8 cellular contexts compared by ENCODE assay signal in the genomic region with DNA sequence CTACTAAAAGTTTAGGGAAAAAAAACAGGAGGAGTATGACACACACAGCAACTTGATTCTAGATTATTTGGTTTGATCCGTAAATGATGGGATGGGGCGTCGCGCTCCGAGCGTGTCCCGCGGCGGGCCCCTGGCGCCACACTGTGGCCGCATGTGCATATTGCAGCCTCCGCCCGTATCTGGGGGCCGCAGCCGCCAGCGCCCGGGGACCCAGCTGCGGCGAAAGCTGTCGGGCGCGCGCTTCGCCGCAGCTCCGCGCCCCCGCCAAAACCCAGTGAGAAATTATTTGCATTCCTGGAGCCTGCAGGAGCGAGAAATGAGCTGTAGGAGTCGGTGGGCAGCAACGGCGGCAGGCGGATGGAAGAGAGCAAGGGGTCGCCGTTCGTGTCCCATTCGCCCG.
DNase-seq lines count a peak whose midpoint lies in the region; ATAC-seq and TF ChIP-seq lines count a peak whose summit lies in the region.
"Not testable (repeated sequence)": the region's sequence is repeated elsewhere in the genome, so short reads cannot be mapped to it uniquely, and the experiment has no call there.

No MANE protein-coding gene starts in this region.

- intact Hi-C loops in CD4-positive, alpha-beta T cell (cut with DNase I, micrococcal nuclease), result not testable (repeated sequence)

- peak; percentile 84 for ATAC-seq in CD4-positive, alpha-beta T cell (ENCODE audit: poor library complexity)
- ATAC-seq in GM21360 (IDR thresholded peaks at IDR 0.05; ENCODE audit: unreplicated experiment) (peak; percentile 77), HG03039 (IDR thresholded peaks at IDR 0.05; ENCODE audit: unreplicated experiment) (peak; percentile 79)
- ATAC-seq in activated T-cell treated with anti-CD3 and anti-CD28 coated beads, Interleukin-2, amount 50 U/mL, for 4 hours, result peak; percentile 85 to 88

- peak overlapping the region; percentile 85 for H3K4me3 Mint-ChIP-seq in CD4-positive, alpha-beta T cell
- peak overlapping the region; percentile 75 for H3K4me3 Mint-ChIP-seq in activated T-cell treated with anti-CD3 and anti-CD28 coated beads, Interleukin-2, amount 50 U/mL, for 4 hours

- POLR2A ChIA-PET in CD4-positive, alpha-beta T cell (lab: Charles Lee), result not testable (repeated sequence)

- H3K27me3 ChIP-seq in CD4-positive, alpha-beta T cell (ENCODE audit: control insufficient read depth, insufficient read depth, low read length); Peyer's patch: not testable (repeated sequence)

- not testable (repeated sequence) for H3K36me3 Mint-ChIP-seq in CD4-positive, alpha-beta T cell (ENCODE audit: low read depth); activated T-cell treated with anti-CD3 and anti-CD28 coated beads, Interleukin-2, amount 50 U/mL, for 4 hours (ENCODE audit: insufficient read depth)

- TF ChIP-seq CTCF in CD4-positive, alpha-beta T cell (IDR thresholded peaks at IDR 0.05), result peak; percentile 50
- peak in 1 of 6 experiments; percentile 13 for TF ChIP-seq CTCF in Peyer's patch (IDR thresholded peaks at IDR 0.05)

- not testable (repeated sequence) for H3K4me1 Mint-ChIP-seq in CD4-positive, alpha-beta T cell (ENCODE audit: low read depth); activated T-cell treated with anti-CD3 and anti-CD28 coated beads, Interleukin-2, amount 50 U/mL, for 4 hours (ENCODE audit: low read depth)

- not testable (repeated sequence) for H3K27me3 Mint-ChIP-seq in CD4-positive, alpha-beta T cell; activated T-cell treated with anti-CD3 and anti-CD28 coated beads, Interleukin-2, amount 50 U/mL, for 4 hours (ENCODE audit: low read depth)

- not testable (repeated sequence) for H3K27ac Mint-ChIP-seq in CD4-positive, alpha-beta T cell

- H3K9me3 Mint-ChIP-seq in CD4-positive, alpha-beta T cell; activated T-cell treated with anti-CD3 and anti-CD28 coated beads, Interleukin-2, amount 50 U/mL, for 4 hours: not testable (repeated sequence)

- not testable (repeated sequence) for H3K9me3 ChIP-seq in CD4-positive, alpha-beta T cell (ENCODE audit: control insufficient read depth, low read length); Peyer's patch

- peak in 9 of 10 experiments; percentile 7 to 61 (median 29) for DNase-seq in CD4-positive, alpha-beta T cell
- DNase-seq in Peyer's patch (peak in 1 of 3 donors; percentile 64), mucosa of gallbladder (ENCODE audit: low spot score) (peak; percentile 14)
- peak; percentile 38 for DNase-seq in activated T-cell treated with anti-CD3 and anti-CD28 coated beads, Interleukin-2, amount 50 U/mL, for 4 hours
- peak; percentile 16 for DNase-seq in effector CD4-positive, alpha-beta T cell
- peak in 2 of 3 donors; percentile 21 to 37 for DNase-seq in stimulated activated CD4-positive, alpha-beta T cell treated with anti-CD3 and anti-CD28 coated beads, TNF-alpha, amount 100 ng/mL, for 1 hour (ENCODE audit: low read depth in 3 of 3, low spot score in 1 of 3)

- CTCF ChIA-PET in CD4-positive, alpha-beta T cell (lab: Charles Lee), result not testable (repeated sequence)

- not testable (repeated sequence) for H3K4me1 ChIP-seq in Peyer's patch

- TF ChIP-seq POLR2A in Peyer's patch (IDR thresholded peaks at IDR 0.05), result not testable (repeated sequence)

- H3K27ac ChIP-seq in CD4-positive, alpha-beta T cell (ENCODE audit: low read depth, low read length), result not testable (repeated sequence)
- H3K27ac ChIP-seq in Peyer's patch, result peak overlapping the region in 1 of 4 donors; percentile 40

- H3K36me3 ChIP-seq in Peyer's patch, result not testable (repeated sequence)

- peak overlapping the region in 3 of 4 donors; percentile 24 to 48 (median 37) for H3K4me3 ChIP-seq in Peyer's patch
